Comparison of ENCODE assay signal across 23 cellular contexts in the genomic region with DNA sequence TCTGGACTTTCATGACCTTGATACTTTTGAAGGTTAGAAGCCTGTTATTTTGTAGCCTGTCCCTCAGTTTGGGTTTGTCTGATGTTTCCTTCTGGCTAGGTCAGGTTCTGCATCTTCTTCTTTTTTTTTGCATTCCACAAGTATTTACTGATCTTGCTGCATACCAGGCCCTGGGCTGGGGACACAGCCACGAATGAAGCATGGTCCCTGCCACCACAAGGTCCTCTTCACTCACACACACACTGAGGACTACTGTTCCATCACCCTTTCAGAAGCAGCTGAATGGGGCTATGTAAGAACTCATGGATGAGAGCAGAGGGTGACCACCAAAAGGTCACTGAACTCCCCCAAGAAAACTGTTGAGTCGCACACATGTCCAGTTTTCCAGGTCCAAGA. TPM values are rescaled to one million over a fixed set of nuclear protein-coding genes. Genes with fewer than 3 reads are reported as not detected.
A peak's percentile ranks its signal among the peaks of the same experiment; 100 is the strongest.
DNase-seq lines count a peak whose midpoint lies in the region; ATAC-seq, FAIRE-seq and TF ChIP-seq lines count a peak whose summit lies in the region.
"Had no signal": no experiment of that assay in that cellular context is flagged by ENCODE, and none has a peak within 500 bp of the region (broad histone marks: within the 10 kb centered on the region; RNA-seq: fewer than 3 reads in every experiment).

No MANE protein-coding gene starts in this region.

- TF ChIP-seq RAD21 in HepG2 (CRISPR knock-in tag; IDR thresholded peaks at IDR 0.05): no peak
- TF ChIP-seq RAD21 in Ishikawa (IDR thresholded peaks at IDR 0.05; ENCODE audit: low read depth): no peak

- TF ChIP-seq CTCF in HepG2 (CRISPR knock-in tag; IDR thresholded peaks at IDR 0.05) (no peak), right lobe of liver (IDR thresholded peaks at IDR 0.05) (no peak), thyroid gland (IDR thresholded peaks at IDR 0.05) (no peak)

- POLR2A ChIA-PET in HepG2 (lab: Yijun Ruan, JAX): interaction anchor here (1.3 kb wide), 1 partner anchor 38 kb away, joined by 5 read pairs; no protein-coding TSS in a partner anchor

- H3K27me3 ChIP-seq in HepG2 (ENCODE audit: control insufficient read depth in 1 of 2, insufficient read depth in 2 of 2, low read length in 2 of 2): no peaks in the 10 kb centered on the region
- H3K27me3 ChIP-seq in right lobe of liver: no peaks in the 10 kb centered on the region
- no peaks in the 10 kb centered on the region for H3K27me3 ChIP-seq in thyroid gland

- CTCF ChIA-PET in HepG2 (lab: Yijun Ruan, JAX; ENCODE audit: low intra/inter-chr PET ratio, low total read pairs): no interaction called here

- H3K4me1 ChIP-seq in HepG2 (ENCODE audit: insufficient read depth, low read length): peaks cover 28% of the 10 kb centered on the region
- H3K4me1 ChIP-seq in right lobe of liver: peaks cover 0 to 4% (median 0%) of the 10 kb centered on the region in 4 donors
- H3K4me1 ChIP-seq in thyroid gland: peaks cover 0 to 8% of the 10 kb centered on the region in 2 donors
- H3K4me1 ChIP-seq: Caco-2 had no signal

- no peak overlapping the region for H3K9ac ChIP-seq in HepG2 (ENCODE audit: insufficient read depth, low read depth, low read length)
- H3K9ac ChIP-seq: BLaER1 treated with 17β-estradiol and CSF1 and Interleukin-3, amounts not matched to agents 10 nM and 100 nM had no signal

- H3K9me3 ChIP-seq in HepG2 (ENCODE audit: low read length): no peaks in the 10 kb centered on the region
- H3K9me3 ChIP-seq in right lobe of liver: no peaks in the 10 kb centered on the region
- H3K9me3 ChIP-seq in thyroid gland: no peaks in the 10 kb centered on the region
- H3K9me3 ChIP-seq: BLaER1 treated with 17β-estradiol and CSF1 and Interleukin-3, amounts not matched to agents 10 nM and 100 nM; Caco-2 had no signal

- no peak for TF ChIP-seq POLR2A in HepG2 (IDR thresholded peaks at IDR 0.05; ENCODE audit: insufficient read depth in 1 of 2, low read depth in 2 of 2, low read length in 2 of 2)
- TF ChIP-seq POLR2A in right lobe of liver (IDR thresholded peaks at IDR 0.05): no peak
- no peak for TF ChIP-seq POLR2A in thyroid gland (IDR thresholded peaks at IDR 0.05)

- H3K36me3 ChIP-seq in HepG2 (replicated peaks in 1 of 2; ENCODE audit: control insufficient read depth in 1 of 2, insufficient read depth in 2 of 2, low read length in 2 of 2) (no peaks in the 10 kb centered on the region), right lobe of liver (no peaks in the 10 kb centered on the region), thyroid gland (no peaks in the 10 kb centered on the region)
- H3K36me3 ChIP-seq: BLaER1 treated with 17β-estradiol and CSF1 and Interleukin-3, amounts not matched to agents 10 nM and 100 nM had no signal

- peak overlapping the region; percentile 18; the same call in 1 of the 2 replicates for H3K4me2 ChIP-seq in HepG2 (ENCODE audit: low read depth, low read length)
- H3K4me2 ChIP-seq: BLaER1 treated with 17β-estradiol and CSF1 and Interleukin-3, amounts not matched to agents 10 nM and 100 nM had no signal

- peak; percentile 8 for FAIRE-seq in HepG2 (lab: Jason Lieb, UNC)
- FAIRE-seq: A204.1, D721Med, G401.6, GM12891 had no signal

- H3K4me3 ChIP-seq in HepG2 (replicated peaks in 1 of 3; ENCODE audit: insufficient read depth in 1 of 3, low read depth in 2 of 3, low read length in 3 of 3) (no peak overlapping the region), right lobe of liver (no peak overlapping the region), thyroid gland (replicated peaks in 1 of 3) (no peak overlapping the region)
- H3K4me3 ChIP-seq: BLaER1 treated with 17β-estradiol and CSF1 and Interleukin-3, amounts not matched to agents 10 nM and 100 nM had no signal

- 0% methylated on average over 1 of the region's 2 CpGs for WGBS in HepG2 (ENCODE audit: low lambda C conversion rate)
- 33% methylated on average over 2 of the region's 2 CpGs for WGBS in right lobe of liver (ENCODE audit: insufficient coverage, low coverage, low lambda C conversion rate, missing lambda C conversion rate)
- WGBS in thyroid gland, 2 donors: 45 to 69% methylated on average over 2 of the region's 2 CpGs

- H3K27ac ChIP-seq in HepG2 (ENCODE audit: extremely low read length, insufficient read depth, low read length) (peak overlapping the region; percentile 44), right lobe of liver (no peak overlapping the region), thyroid gland (peak overlapping the region; percentile 51 to 70 (median 61))
- H3K27ac ChIP-seq: BLaER1 treated with 17β-estradiol and CSF1 and Interleukin-3, amounts not matched to agents 10 nM and 100 nM; C4-2B had no signal

- H3K79me2 ChIP-seq in HepG2 (ENCODE audit: insufficient read depth, low read length): no peaks in the 10 kb centered on the region

- H2AFZ ChIP-seq in HepG2 (ENCODE audit: low read length): no peak overlapping the region

- BruUV-seq in HepG2 (replicated peaks; lab: Mats Ljungman, UMichigan): no TSS peak

- TF ChIP-seq EP300 in HepG2 (IDR thresholded peaks at IDR 0.05; ENCODE audit: low read depth in 2 of 2, low read length in 2 of 2) (no peak), HepG2 (CRISPR knock-in tag; IDR thresholded peaks at IDR 0.05; ENCODE audit: borderline replicate concordance) (no peak), Ishikawa (IDR thresholded peaks at IDR 0.05; ENCODE audit: borderline replicate concordance) (no peak)

- in situ Hi-C loops in HepG2 (cut with HindIII; ENCODE audit: extremely low pct_ligation_motif_present, low pct_unique_long_range_greater_than_20kb): no loop called here

- intact Hi-C loops in HepG2 (cut with micrococcal nuclease; ENCODE audit: unreplicated experiment): no loop called here
- intact Hi-C loops in right lobe of liver (cut with DNase I): no loop called here
- intact Hi-C loops in thyroid gland (cut with DNase I): no loop called here

- ATAC-seq in HepG2 (peak; percentile 82), right lobe of liver (no peak), HG02840 (IDR thresholded peaks at IDR 0.05; ENCODE audit: low FRiP score, unreplicated experiment) (no peak)
- ATAC-seq: CD8-positive, alpha-beta T cell had no signal

- no peaks in the 10 kb centered on the region for H4K20me1 ChIP-seq in HepG2 (ENCODE audit: insufficient read depth, low read length)
- H4K20me1 ChIP-seq: BLaER1 treated with 17β-estradiol and CSF1 and Interleukin-3, amounts not matched to agents 10 nM and 100 nM had no signal

- DNase-seq in HepG2 (ENCODE audit: low spot score): peak; percentile 39
- no peak for DNase-seq in right lobe of liver
- peak; percentile 18 for DNase-seq in EH (ENCODE audit: low read depth)
- no peak for DNase-seq in thyroid gland
- DNase-seq in ureter (ENCODE audit: low spot score): no peak
- no peak for DNase-seq in NCI-H1417 treated with DMSO at 0.1 percent for 48 hours (lab: John Stamatoyannopoulos, UW)
- DNase-seq: 8988T; ACHN; Calu3; CD4-positive, alpha-beta T cell; CD8-positive, alpha-beta T cell; DMS79 treated with DMSO at 0.1 percent for 48 hours; EL; GF-D8 had no signal

RNA-seq across cellular contexts. Expression of a gene that starts 39.2 kb away (rescaled TPM):
- total RNA-seq in HepG2 (2016; rRNA removed; fragmentation: Illumina TruSeq; extraction: Trizol): 23.8 and 33.6 TPM in 2 replicates
- 4.6 and 5.6 TPM in 2 replicates for total RNA-seq in HepG2 (2016; cell fraction: cytosol; rRNA removed; fragmentation: Illumina TruSeq; extraction: Trizol; ENCODE audit: low read depth)
- 23.6 and 32.3 TPM in 2 replicates for total RNA-seq in HepG2 (2016; cell fraction: insoluble cytoplasmic fraction; rRNA removed; fragmentation: Illumina TruSeq; extraction: Trizol)
- 5.5 and 6.3 TPM in 2 replicates for total RNA-seq in HepG2 (2016; cell fraction: membrane; rRNA removed; fragmentation: Illumina TruSeq; extraction: Trizol)
- 21.6 and 22.6 TPM in 2 replicates for total RNA-seq in HepG2 (2016; cell fraction: nucleus; rRNA removed; fragmentation: Illumina TruSeq; extraction: Trizol)
- polyA plus RNA-seq in HepG2 (2011; rRNA removed): 31.7 and 38.8 TPM in 2 replicates
- polyA plus RNA-seq in HepG2 (2011; cell fraction: cytosol; rRNA removed): 17.8 and 18.8 TPM in 2 replicates
- polyA plus RNA-seq in HepG2 (2011; cell fraction: nucleus; rRNA removed): 103 TPM in 2 replicates
- 56.6 and 70.9 TPM in 2 replicates for polyA plus RNA-seq in HepG2 (2012)
- 2.1 and 3.2 TPM in 2 replicates for polyA plus RNA-seq in HepG2 (2016; cell fraction: cytosol; fragmentation: Illumina TruSeq; extraction: Trizol; ENCODE audit: low read depth)
- 21.0 and 30.4 TPM in 2 replicates for polyA plus RNA-seq in HepG2 (2016; cell fraction: insoluble cytoplasmic fraction; fragmentation: Illumina TruSeq; extraction: Trizol; ENCODE audit: low read depth)
- polyA plus RNA-seq in HepG2 (2016; cell fraction: membrane; fragmentation: Illumina TruSeq; extraction: Trizol; ENCODE audit: low read depth): 4.6 and 5.3 TPM in 2 replicates
- polyA plus RNA-seq in HepG2 (2016; cell fraction: nucleus; fragmentation: Illumina TruSeq; extraction: Trizol; ENCODE audit: insufficient read depth, low read depth): 45.2 and 50.2 TPM in 2 replicates
- polyA minus RNA-seq in HepG2 (2011; rRNA and poly(A)+ RNA removed; ENCODE audit: low replicate concordance): 100 and 124 TPM in 2 replicates
- polyA minus RNA-seq in HepG2 (2011; cell fraction: cytosol; rRNA and poly(A)+ RNA removed): 41.3 and 57.4 TPM in 2 replicates
- 55.4 and 68.5 TPM in 2 replicates for polyA minus RNA-seq in HepG2 (2011; cell fraction: nucleus; rRNA and poly(A)+ RNA removed)
- total RNA-seq in right lobe of liver: 10 to 100 TPM in 3 of 6 experiments, 1 to 10 TPM in 3; 7.1 to 14.7 (median 11.4) TPM
- 100 to 1,000 TPM in 1 of 4 donors, 10 to 100 TPM in 3; 61.9 to 128 (median 86.8) TPM for total RNA-seq in thyroid gland
- 108 TPM for total RNA-seq in ureter

RNA-seq across cellular contexts. Expression of a gene that starts 53.5 kb away (rescaled TPM):
- total RNA-seq in HepG2 (2016; rRNA removed; fragmentation: Illumina TruSeq; extraction: Trizol): 54.0 and 64.5 TPM in 2 replicates
- total RNA-seq in HepG2 (2016; cell fraction: cytosol; rRNA removed; fragmentation: Illumina TruSeq; extraction: Trizol; ENCODE audit: low read depth): 42.6 and 48.2 TPM in 2 replicates
- total RNA-seq in HepG2 (2016; cell fraction: insoluble cytoplasmic fraction; rRNA removed; fragmentation: Illumina TruSeq; extraction: Trizol): 46.2 and 63.4 TPM in 2 replicates
- 101 and 102 TPM in 2 replicates for total RNA-seq in HepG2 (2016; cell fraction: membrane; rRNA removed; fragmentation: Illumina TruSeq; extraction: Trizol)
- total RNA-seq in HepG2 (2016; cell fraction: nucleus; rRNA removed; fragmentation: Illumina TruSeq; extraction: Trizol): 48.0 and 50.2 TPM in 2 replicates
- 221 and 225 TPM in 2 replicates for polyA plus RNA-seq in HepG2 (2011; rRNA removed)
- polyA plus RNA-seq in HepG2 (2011; cell fraction: cytosol; rRNA removed): 159 and 189 TPM in 2 replicates
- polyA plus RNA-seq in HepG2 (2011; cell fraction: nucleus; rRNA removed): 710 and 899 TPM in 2 replicates
- 70.8 and 105 TPM in 2 replicates for polyA plus RNA-seq in HepG2 (2012)
- polyA plus RNA-seq in HepG2 (2016; cell fraction: cytosol; fragmentation: Illumina TruSeq; extraction: Trizol; ENCODE audit: low read depth): 81.6 and 88.2 TPM in 2 replicates
- 86.5 and 108 TPM in 2 replicates for polyA plus RNA-seq in HepG2 (2016; cell fraction: insoluble cytoplasmic fraction; fragmentation: Illumina TruSeq; extraction: Trizol; ENCODE audit: low read depth)
- polyA plus RNA-seq in HepG2 (2016; cell fraction: membrane; fragmentation: Illumina TruSeq; extraction: Trizol; ENCODE audit: low read depth): 133 and 157 TPM in 2 replicates
- 147 and 168 TPM in 2 replicates for polyA plus RNA-seq in HepG2 (2016; cell fraction: nucleus; fragmentation: Illumina TruSeq; extraction: Trizol; ENCODE audit: insufficient read depth, low read depth)
- 219 and 435 TPM in 2 replicates for polyA minus RNA-seq in HepG2 (2011; rRNA and poly(A)+ RNA removed; ENCODE audit: low replicate concordance)
- 89.3 and 94.1 TPM in 2 replicates for polyA minus RNA-seq in HepG2 (2011; cell fraction: cytosol; rRNA and poly(A)+ RNA removed)
- 94.1 and 102 TPM in 2 replicates for polyA minus RNA-seq in HepG2 (2011; cell fraction: nucleus; rRNA and poly(A)+ RNA removed)
- 10 to 100 TPM; 14.6 to 37.4 (median 29.5) TPM for total RNA-seq in right lobe of liver
- 100 to 1,000 TPM in 2 of 4 donors, 10 to 100 TPM in 2; 76.6 to 111 (median 93.7) TPM for total RNA-seq in thyroid gland
- 85.4 TPM for total RNA-seq in ureter

Comparison
In these comparisons a context has a peak if more than half of its experiments do, and no peak if none do; other contexts are left out.
1. DNase-seq: peak in HepG2 (single experiment) and EH (single experiment); none in right lobe of liver (0 of 3), thyroid gland (0 of 2), ureter (single experiment) and NCI-H1417 treated with DMSO at 0.1 percent for 48 hours (single experiment).
2. H3K27ac ChIP-seq: peak in HepG2 (single experiment) and thyroid gland (3 of 3); none in right lobe of liver (0 of 3).